Comparison of ENCODE assay signal across 9 cellular contexts in the genomic region with DNA sequence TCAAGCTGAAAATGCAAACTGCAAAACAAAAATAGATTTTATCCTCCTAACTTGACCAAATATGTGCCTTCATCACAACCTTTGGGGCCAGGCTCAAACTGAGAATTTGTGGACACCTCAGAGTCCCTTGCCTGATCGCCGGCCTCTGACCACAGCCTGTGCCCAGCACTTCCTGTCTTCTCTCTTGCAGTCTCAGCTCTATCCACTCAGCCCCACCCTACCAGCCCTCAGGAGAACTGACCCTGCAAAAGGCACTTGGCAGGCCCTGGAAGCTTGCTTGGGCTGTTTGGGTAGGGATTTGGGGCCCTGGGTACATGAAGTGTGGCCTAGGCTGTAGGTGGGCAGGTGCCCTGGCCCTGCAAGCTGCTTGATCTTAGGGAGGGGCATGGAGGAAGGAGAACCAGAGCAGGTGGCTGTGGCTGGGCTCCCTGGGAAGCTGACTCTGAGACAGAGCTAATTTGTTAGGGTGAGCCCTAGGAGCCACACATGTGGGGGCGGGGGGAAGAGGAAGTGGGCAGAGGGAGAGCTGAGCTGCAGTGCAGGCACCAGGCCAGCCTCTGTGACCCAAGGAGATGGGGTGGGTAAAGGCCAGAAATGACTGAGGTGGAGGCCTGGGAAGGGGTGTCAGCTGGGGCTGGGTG. TPM values are rescaled to one million over a fixed set of nuclear protein-coding genes. Genes with fewer than 3 reads are reported as not detected.
DNase-seq lines count a peak whose midpoint lies in the region; ATAC-seq and TF ChIP-seq lines count a peak whose summit lies in the region.
"Had no signal": no experiment of that assay in that cellular context is flagged by ENCODE, and none has a peak within 500 bp of the region (broad histone marks: within the 10 kb centered on the region; RNA-seq: fewer than 3 reads in every experiment).

No MANE protein-coding gene starts in this region.

- peaks cover 7% of the 10 kb centered on the region for H3K4me1 ChIP-seq in hepatocyte (ENCODE audit: insufficient read depth)

- H3K4me1 Mint-ChIP-seq in effector memory CD8-positive, alpha-beta T cell (ENCODE audit: low read depth in 2 of 2), result peaks cover 12 to 21% of the 10 kb centered on the region in 2 donors

- peak overlapping the region in 1 of 2 donors; percentile 23 for H3K27ac Mint-ChIP-seq in effector memory CD8-positive, alpha-beta T cell

- no peaks in the 10 kb centered on the region for H3K36me3 ChIP-seq in hepatocyte (replicated peaks; ENCODE audit: insufficient read depth, low read depth)
- H3K36me3 ChIP-seq: ovary had no signal

- H3K27me3 ChIP-seq in hepatocyte, result peaks cover 13% of the 10 kb centered on the region
- H3K27me3 ChIP-seq: ovary had no signal

- no peak overlapping the region for H3K4me3 ChIP-seq in hepatocyte
- H3K4me3 ChIP-seq: ovary had no signal

- H3K9me2 ChIP-seq in hepatocyte (replicated peaks; ENCODE audit: insufficient read depth), result no peaks in the 10 kb centered on the region

- peaks cover 67 to 81% of the 10 kb centered on the region in 2 donors for H3K27me3 Mint-ChIP-seq in effector memory CD8-positive, alpha-beta T cell

- H3K27ac ChIP-seq in hepatocyte, result no peak overlapping the region
- H3K27ac ChIP-seq: ovary had no signal

- 94% methylated on average over 3 of the region's 3 CpGs for WGBS in hepatocyte (ENCODE audit: low lambda C conversion rate, missing lambda C conversion rate)

- no peaks in the 10 kb centered on the region for H4K20me1 ChIP-seq in hepatocyte (ENCODE audit: insufficient read depth, poor library complexity, severe bottlenecking)

- DNase-seq in GM13977 (ENCODE audit: low spot score) (peak; percentile 40), NOMO-1 (lab: John Stamatoyannopoulos, UW; ENCODE audit: unreplicated experiment in 2 of 2) (peak; percentile 75 to 86), putamen (ENCODE audit: low spot score) (peak; percentile 34), hepatocyte (ENCODE audit: low spot score) (no peak), HEK293T (ENCODE audit: extremely low spot score) (no peak), NCI-H1092 treated with DMSO at 0.1 percent for 48 hours (lab: John Stamatoyannopoulos, UW) (no peak), DMS 273 treated with DMSO at 0.1 percent for 48 hours (lab: John Stamatoyannopoulos, UW) (no peak)
- no peak for DNase-seq in effector memory CD8-positive, alpha-beta T cell

- no peaks in the 10 kb centered on the region for H3K9me3 Mint-ChIP-seq in effector memory CD8-positive, alpha-beta T cell

- no peaks in the 10 kb centered on the region for H3K36me3 Mint-ChIP-seq in effector memory CD8-positive, alpha-beta T cell (ENCODE audit: insufficient read depth)

- H2AFZ ChIP-seq in hepatocyte, result no peak overlapping the region

- CTCF ChIA-PET in HEK293T (lab: Yijun Ruan, JAX), result no interaction called here

- in situ Hi-C loops in GM13977 (cut with MboI; ENCODE audit: low pct_unique_long_range_greater_than_20kb, low sequenced_read_pairs, unreplicated experiment), result loop anchor here (25.0 kb wide), 2 partner anchors 478 to 628 kb away; no protein-coding TSS in a partner anchor

- H3K9me3 ChIP-seq in hepatocyte (ENCODE audit: low read depth), result no peaks in the 10 kb centered on the region
- H3K9me3 ChIP-seq: ovary had no signal

- H3K4me2 ChIP-seq in hepatocyte, result no peak overlapping the region

- ATAC-seq in effector memory CD8-positive, alpha-beta T cell (replicated peaks), result no peak

- POLR2A ChIA-PET in HEK293T (lab: Yijun Ruan, JAX), result no interaction called here

- no peaks in the 10 kb centered on the region for H3K79me2 ChIP-seq in hepatocyte

- H3K4me3 Mint-ChIP-seq in effector memory CD8-positive, alpha-beta T cell, result peak overlapping the region; percentile 44 to 56

- TF ChIP-seq CTCF in GM13977 (IDR thresholded peaks at IDR 0.05; ENCODE audit: extremely low read depth, insufficient read depth, missing control alignments), result no peak
- TF ChIP-seq CTCF in hepatocyte (IDR thresholded peaks at IDR 0.05; ENCODE audit: poor library complexity), result no peak

TF ChIP-seq in HEK293T, 16 proteins besides CTCF, POLR2A, EP300 and RAD21:
- TF ChIP-seq HDGF (IDR thresholded peaks at IDR 0.05; ENCODE audit: borderline replicate concordance) (no peak), SP1 (IDR thresholded peaks at IDR 0.05) (no peak), SUZ12 (IDR thresholded peaks at IDR 0.05) (no peak), L3MBTL2 (conservative IDR thresholded peaks at IDR 0.05) (no peak)
TF ChIP-seq in HEK293T: peak in this region for 0.

RNA-seq across cellular contexts. Expression of gene CLEC3B, which starts 8.6 kb away (rescaled TPM):
- total RNA-seq in hepatocyte, result 0.64 and 1.3 TPM in 2 replicates
- 1.7 and 2.6 TPM in 2 replicates for polyA plus RNA-seq in hepatocyte

RNA-seq across cellular contexts. Expression of gene EXOSC7, which starts 58.7 kb away (rescaled TPM):
- 46.7 and 53.3 TPM in 2 replicates for total RNA-seq in hepatocyte
- 55.8 and 61.3 TPM in 2 replicates for polyA plus RNA-seq in hepatocyte

RNA-seq across cellular contexts. Expression of gene ZDHHC3, which starts 58.8 kb away (rescaled TPM):
- total RNA-seq in hepatocyte, result 60.3 and 71.2 TPM in 2 replicates
- 59.5 and 62.0 TPM in 2 replicates for polyA plus RNA-seq in hepatocyte

Comparison
In these comparisons a context has a peak if more than half of its experiments do, and no peak if none do; other contexts are left out.
1. DNase-seq: peak in GM13977 (single experiment), NOMO-1 (2 of 2) and putamen (single experiment); none in effector memory CD8-positive, alpha-beta T cell (0 of 3), hepatocyte (single experiment), HEK293T (single experiment), NCI-H1092 treated with DMSO at 0.1 percent for 48 hours (single experiment) and DMS 273 treated with DMSO at 0.1 percent for 48 hours (single experiment).